In genomic region chr6:27129095-27129815, GRCh38 we compare ENCODE assay signal across 1 cellular context.
A peak's percentile ranks its signal among the peaks of the same experiment; 100 is the strongest.
TF ChIP-seq lines count a peak whose summit lies in the region.

No MANE protein-coding gene starts in this region.

TF ChIP-seq in HEK293, 187 proteins besides CTCF, POLR2A, EP300 and RAD21 (continued from another document):
- TF ChIP-seq PRDM10 (tag by site-specific recombination; IDR thresholded peaks at IDR 0.05) (no peak), ZNF600 (tag by site-specific recombination; IDR thresholded peaks at IDR 0.05) (peak; percentile 53), ZNF596 (tag by site-specific recombination; IDR thresholded peaks at IDR 0.05) (no peak), IKZF3 (tag by site-specific recombination; IDR thresholded peaks at IDR 0.05) (peak; percentile 62; the same call in 1 of the 2 replicates), GLI4 (tag by site-specific recombination; IDR thresholded peaks at IDR 0.05) (peak; percentile 26; the same call in 1 of the 2 replicates), ZBTB17 (tag by site-specific recombination; IDR thresholded peaks at IDR 0.05) (0 out of 2 replicates have a peak, but pooled peaks have one; percentile 22), PRDM6 (tag by site-specific recombination; IDR thresholded peaks at IDR 0.05) (peak; percentile 65), PRDM1 (tag by site-specific recombination; IDR thresholded peaks at IDR 0.05) (peak; percentile 50; the same call in 1 of the 2 replicates), INSM2 (tag by site-specific recombination; IDR thresholded peaks at IDR 0.05) (no peak)
